Comparison of ENCODE assay signal across 1 cellular context in genomic region chr7:44489955-44490350, GRCh38.
TF ChIP-seq lines count a peak whose summit lies in the region.

No MANE protein-coding gene starts in this region.

TF ChIP-seq in HepG2, 621 proteins besides CTCF, POLR2A, EP300 and RAD21:
- TF ChIP-seq FOXO4 (CRISPR knock-in tag; conservative IDR thresholded peaks at IDR 0.05) = 0 out of 2 replicates have a peak, but pooled peaks have one; percentile 84
- 0 out of 2 replicates have a peak, but pooled peaks have one; percentile 42 for TF ChIP-seq ZNF572 (CRISPR knock-in tag; IDR thresholded peaks at IDR 0.05)
- 0 out of 2 replicates have a peak, but pooled peaks have one; percentile 21 for TF ChIP-seq MTF2 (CRISPR knock-in tag; IDR thresholded peaks at IDR 0.05; ENCODE audit: borderline replicate concordance)
- TF ChIP-seq HNRNPUL1 (IDR thresholded peaks at IDR 0.05; ENCODE audit: low read depth, low read length) = no peak
- 0 out of 2 replicates have a peak, but pooled peaks have one; percentile 28 for TF ChIP-seq ZFP36L1 (CRISPR knock-in tag; IDR thresholded peaks at IDR 0.05)
- no peak for TF ChIP-seq SOX6 (IDR thresholded peaks at IDR 0.05)
- TF ChIP-seq SOX6 (CRISPR knock-in tag; IDR thresholded peaks at IDR 0.05) = no peak
